In the genomic region with DNA sequence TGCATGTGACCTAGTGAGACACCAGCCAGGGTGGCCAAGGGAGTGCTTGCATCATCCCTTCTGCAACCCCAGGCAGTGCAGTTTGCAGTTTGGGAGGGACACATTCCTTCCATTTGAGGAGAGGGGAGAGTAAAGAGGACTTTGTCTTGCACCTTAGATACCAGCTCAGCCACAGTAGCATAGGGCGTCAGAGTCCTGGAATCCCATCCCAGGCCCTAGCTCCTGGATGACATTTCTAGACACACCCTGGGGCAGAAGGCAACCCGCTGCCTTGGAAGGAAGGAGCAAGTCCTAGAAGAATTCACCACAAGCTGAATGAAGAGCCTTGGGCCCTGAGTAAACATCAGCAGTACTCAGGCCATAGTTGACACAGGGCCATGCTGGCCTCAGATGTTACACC, we compare ENCODE assay signal across 27 cellular contexts.
"Had no signal": no experiment of that assay in that cellular context is flagged by ENCODE, and none has a peak within 500 bp of the region (broad histone marks: within the 10 kb centered on the region; RNA-seq: fewer than 3 reads in every experiment).

No MANE protein-coding gene starts in this region.

- H3K4me3 ChIP-seq: heart right ventricle, hepatocyte, lower lobe of right lung, mucosa of descending colon, ovary, right atrium auricular region, right lobe of liver, skin epidermis, spleen, suprapubic skin, thoracic aorta, tibial artery, uterus had no signal

- H3K9me3 ChIP-seq: mucosa of descending colon, ovary, right lobe of liver, suprapubic skin, thoracic aorta, tibial artery, uterus had no signal

- ATAC-seq: heart right ventricle; left cardiac atrium; left lobe of liver; lower lobe of right lung; mucosa of descending colon; naive thymus-derived CD4-positive, alpha-beta T cell; natural killer cell treated with Interleukin-12 subunit alpha and Interleukin-12 subunit beta and Interleukin-15 and Interleukin-18, amount 100 ng/mL, for 72 hours; right lobe of liver; stimulated activated effector memory CD8-positive, alpha-beta T cell treated with anti-CD3 and anti-CD28 coated beads, Interleukin-12 subunit alpha, Interleukin-12 subunit beta, amount 100 ng/mL, for 72 hours had no signal

- H3K9me3 Mint-ChIP-seq: type B pancreatic cell had no signal

- H3K4me2 ChIP-seq: hepatocyte had no signal

- H3K36me3 ChIP-seq: heart right ventricle, lower lobe of right lung, ovary, right atrium auricular region, right lobe of liver, spleen, suprapubic skin, thoracic aorta, tibial artery, uterus had no signal

- H3K27me3 Mint-ChIP-seq: natural killer cell treated with Interleukin-12 subunit alpha and Interleukin-12 subunit beta and Interleukin-15 and Interleukin-18, amount 100 ng/mL, for 72 hours; progenitor cell of endocrine pancreas; stimulated activated naive CD8-positive, alpha-beta T cell treated with anti-CD3 and anti-CD28 coated beads, Interleukin-15, Interleukin-2, amounts not matched to agents 100 ng/mL and 50 ng/mL, for 24 hours; type B pancreatic cell had no signal

- DNase-seq: heart right ventricle; kidney glomerular epithelial cell; left cardiac atrium; lower lobe of right lung; mammary epithelial cell; mesenchymal stem cell; mucosa of descending colon; naive thymus-derived CD4-positive, alpha-beta T cell; ovary; right lobe of liver; spleen; stimulated activated CD4-positive, alpha-beta T cell treated with anti-CD3 and anti-CD28 coated beads, Interleukin-4, amount 100 ng/mL, for 24 hours; stimulated activated naive CD4-positive, alpha-beta T cell; tibial artery; uterus had no signal

- H2AFZ ChIP-seq: hepatocyte had no signal

- H3K36me3 Mint-ChIP-seq: mesothelial cell of epicardium; natural killer cell treated with Interleukin-12 subunit alpha and Interleukin-12 subunit beta and Interleukin-15 and Interleukin-18, amount 100 ng/mL, for 72 hours; stimulated activated effector memory CD8-positive, alpha-beta T cell treated with anti-CD3 and anti-CD28 coated beads, Interleukin-12 subunit alpha, Interleukin-12 subunit beta, amount 100 ng/mL, for 72 hours; type B pancreatic cell had no signal

- H3K27me3 ChIP-seq: heart right ventricle, hepatocyte, ovary, right atrium auricular region, right lobe of liver, spleen, suprapubic skin, tibial artery, uterus had no signal

- H3K4me3 Mint-ChIP-seq: mesothelial cell of epicardium; naive thymus-derived CD4-positive, alpha-beta T cell; natural killer cell treated with Interleukin-12 subunit alpha and Interleukin-12 subunit beta and Interleukin-15 and Interleukin-18, amount 100 ng/mL, for 72 hours; stimulated activated effector memory CD8-positive, alpha-beta T cell treated with anti-CD3 and anti-CD28 coated beads, Interleukin-12 subunit alpha, Interleukin-12 subunit beta, amount 100 ng/mL, for 72 hours; stimulated activated naive CD8-positive, alpha-beta T cell treated with anti-CD3 and anti-CD28 coated beads, Interleukin-15, Interleukin-2, amounts not matched to agents 100 ng/mL and 50 ng/mL, for 24 hours; type B pancreatic cell had no signal

- H3K79me2 ChIP-seq: hepatocyte had no signal

- H3K27ac ChIP-seq: heart right ventricle, hepatocyte, lower lobe of right lung, ovary, right atrium auricular region, right lobe of liver, skin epidermis, spleen, suprapubic skin, thoracic aorta, tibial artery, uterus had no signal

- H3K4me1 ChIP-seq: heart right ventricle, lower lobe of right lung, right atrium auricular region, right lobe of liver, spleen, suprapubic skin, tibial artery, uterus had no signal

- H3K4me1 Mint-ChIP-seq: mesothelial cell of epicardium; naive thymus-derived CD4-positive, alpha-beta T cell; stimulated activated effector memory CD8-positive, alpha-beta T cell treated with anti-CD3 and anti-CD28 coated beads, Interleukin-12 subunit alpha, Interleukin-12 subunit beta, amount 100 ng/mL, for 72 hours had no signal

- H3K27ac Mint-ChIP-seq: mesothelial cell of epicardium; naive thymus-derived CD4-positive, alpha-beta T cell; natural killer cell treated with Interleukin-12 subunit alpha and Interleukin-12 subunit beta and Interleukin-15 and Interleukin-18, amount 100 ng/mL, for 72 hours; progenitor cell of endocrine pancreas; stimulated activated effector memory CD8-positive, alpha-beta T cell treated with anti-CD3 and anti-CD28 coated beads, Interleukin-12 subunit alpha, Interleukin-12 subunit beta, amount 100 ng/mL, for 72 hours; stimulated activated naive CD8-positive, alpha-beta T cell treated with anti-CD3 and anti-CD28 coated beads, Interleukin-15, Interleukin-2, amounts not matched to agents 100 ng/mL and 50 ng/mL, for 24 hours; type B pancreatic cell had no signal
